17 cellular contexts compared by ENCODE assay signal in the genomic region with DNA sequence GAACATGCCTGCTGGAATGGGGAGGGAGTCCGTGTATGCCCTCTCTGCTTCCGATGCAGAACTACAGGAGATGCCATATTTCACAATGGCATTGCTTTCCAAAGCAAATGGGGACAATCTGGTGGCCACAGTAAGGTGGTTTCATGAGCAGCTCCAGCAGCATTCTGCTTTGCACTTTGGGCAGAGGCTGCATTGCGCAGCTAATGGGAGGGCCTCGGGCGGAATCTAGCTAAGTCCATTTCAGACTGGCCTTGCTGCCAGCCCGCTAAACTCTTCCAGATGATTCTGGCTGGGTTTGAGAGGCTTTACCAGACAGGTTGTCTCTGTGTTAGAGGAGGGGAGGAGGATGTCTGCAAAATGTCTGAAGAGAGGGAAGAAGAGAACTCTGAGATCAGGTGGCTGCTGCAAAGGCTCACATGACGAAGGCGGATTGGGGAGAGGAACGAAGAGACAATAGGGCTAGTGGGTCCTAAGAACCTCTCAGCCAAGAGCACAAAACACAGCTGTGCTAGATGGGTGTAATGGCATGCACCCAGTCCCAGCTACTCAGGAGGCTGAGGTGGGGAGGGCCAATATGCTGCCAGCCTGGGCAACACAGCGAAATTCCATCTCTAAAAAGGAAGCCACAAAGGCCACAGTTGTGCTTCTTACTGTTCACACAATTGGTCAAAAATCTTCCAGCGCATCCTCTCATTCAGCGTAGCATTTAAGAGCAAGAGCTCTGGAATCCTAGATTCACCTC.
"Had no signal": no experiment of that assay in that cellular context is flagged by ENCODE, and none has a peak within 500 bp of the region (broad histone marks: within the 10 kb centered on the region; RNA-seq: fewer than 3 reads in every experiment).

No MANE protein-coding gene starts in this region.

- H3K27me3 Mint-ChIP-seq: activated CD8-positive, alpha-beta T cell treated with anti-CD3 and anti-CD28 coated beads for 36 hours; progenitor cell of endocrine pancreas; stimulated activated naive CD8-positive, alpha-beta T cell treated with anti-CD3 and anti-CD28 coated beads, Interleukin-15, Interleukin-2, amounts not matched to agents 100 ng/mL and 50 ng/mL, for 24 hours had no signal

- H3K27me3 ChIP-seq: tibial nerve, vagina had no signal

- H3K4me1 Mint-ChIP-seq: activated CD4-positive, alpha-beta T cell treated with anti-CD3 and anti-CD28 coated beads, Interleukin-2, amount 10 ng/mL, durations not matched to agents 24 days and 14 days; T-cell had no signal

- FAIRE-seq: endometrium had no signal

- H3K4me3 ChIP-seq: lower lobe of right lung, tibial nerve, vagina had no signal

- ATAC-seq: activated CD8-positive, alpha-beta T cell treated with anti-CD3 and anti-CD28 coated beads for 36 hours; left cardiac atrium; lower lobe of right lung; T-cell had no signal

- H3K4me1 ChIP-seq: lower lobe of right lung had no signal

- H3K9me3 ChIP-seq: lower lobe of right lung, tibial nerve, vagina had no signal

- H3K27ac ChIP-seq: lower lobe of right lung, vagina had no signal

- H3K9me3 Mint-ChIP-seq: activated CD4-positive, alpha-beta T cell treated with anti-CD3 and anti-CD28 coated beads, Interleukin-2, amount 10 ng/mL, durations not matched to agents 24 days and 14 days; activated CD8-positive, alpha-beta T cell treated with anti-CD3 and anti-CD28 coated beads for 36 hours; activated naive CD4-positive, alpha-beta T cell treated with anti-CD3 and anti-CD28 coated beads for 36 hours; activated T-helper 2 cell treated with anti-CD3 and anti-CD28 coated beads, Interferon-gamma antibody, Interleukin-2, Interleukin-4, amounts not matched to agents 10 μg/mL and 5 μg/mL and 100 μg/mL, durations not matched to agents 14 hours and 24 hours and 36 hours; stimulated activated naive CD8-positive, alpha-beta T cell treated with anti-CD3 and anti-CD28 coated beads, Interleukin-15, Interleukin-2, amounts not matched to agents 100 ng/mL and 50 ng/mL, for 24 hours; T-cell had no signal

- H3K27ac Mint-ChIP-seq: activated CD4-positive, alpha-beta T cell treated with anti-CD3 and anti-CD28 coated beads, Interleukin-2, amount 10 ng/mL, durations not matched to agents 24 days and 14 days; activated CD8-positive, alpha-beta T cell treated with anti-CD3 and anti-CD28 coated beads for 36 hours; activated naive CD4-positive, alpha-beta T cell treated with anti-CD3 and anti-CD28 coated beads for 36 hours; activated T-helper 2 cell treated with anti-CD3 and anti-CD28 coated beads, Interferon-gamma antibody, Interleukin-2, Interleukin-4, amounts not matched to agents 10 μg/mL and 5 μg/mL and 100 μg/mL, durations not matched to agents 14 hours and 24 hours and 36 hours; progenitor cell of endocrine pancreas; stimulated activated naive CD8-positive, alpha-beta T cell treated with anti-CD3 and anti-CD28 coated beads, Interleukin-15, Interleukin-2, amounts not matched to agents 100 ng/mL and 50 ng/mL, for 24 hours; T-cell had no signal

- DNase-seq: activated CD4-positive, alpha-beta T cell treated with anti-CD3 and anti-CD28 coated beads, Interleukin-2, amount 10 ng/mL, durations not matched to agents 24 days and 14 days; activated CD8-positive, alpha-beta T cell treated with anti-CD3 and anti-CD28 coated beads for 36 hours; activated naive CD4-positive, alpha-beta T cell treated with anti-CD3 and anti-CD28 coated beads for 36 hours; activated T-cell treated with anti-CD3 and anti-CD28 coated beads, Interleukin-2, amount 50 U/mL, for 1 hour; aorta; cerebellar nuclear complex; cortex of kidney; left cardiac atrium; lower lobe of right lung; T-cell; T-helper 9 cell had no signal

- H3K36me3 ChIP-seq: lower lobe of right lung, tibial nerve, vagina had no signal

- H3K4me3 Mint-ChIP-seq: activated CD4-positive, alpha-beta T cell treated with anti-CD3 and anti-CD28 coated beads, Interleukin-2, amount 10 ng/mL, durations not matched to agents 24 days and 14 days; activated CD8-positive, alpha-beta T cell treated with anti-CD3 and anti-CD28 coated beads for 36 hours; activated naive CD4-positive, alpha-beta T cell treated with anti-CD3 and anti-CD28 coated beads for 36 hours; stimulated activated naive CD8-positive, alpha-beta T cell treated with anti-CD3 and anti-CD28 coated beads, Interleukin-15, Interleukin-2, amounts not matched to agents 100 ng/mL and 50 ng/mL, for 24 hours; T-cell had no signal

- H3K36me3 Mint-ChIP-seq: T-cell had no signal
